ENCODE assay signal across 1 cellular context in genomic region chr7:873367-874002, GRCh38.
A peak's percentile ranks its signal among the peaks of the same experiment; 100 is the strongest.
TF ChIP-seq lines count a peak whose summit lies in the region.

No MANE protein-coding gene starts in this region.

TF ChIP-seq in HepG2, 621 proteins besides CTCF, POLR2A, EP300 and RAD21 (continued from another document and continues in another):
- TF ChIP-seq ZBTB4 (CRISPR knock-in tag; IDR thresholded peaks at IDR 0.05; ENCODE audit: borderline replicate concordance) = peak; percentile 59; the same call in 1 of the 2 replicates
- TF ChIP-seq EZH2 (conservative IDR thresholded peaks at IDR 0.05; ENCODE audit: low read depth, low read length) = no peak
- no peak for TF ChIP-seq POLR2AphosphoS2 (IDR thresholded peaks at IDR 0.05; ENCODE audit: low read depth, low read length)
- TF ChIP-seq HNRNPK (IDR thresholded peaks at IDR 0.05; ENCODE audit: low read depth, low read length, poor library complexity, severe bottlenecking) = no peak
- TF ChIP-seq FOXO4 (CRISPR knock-in tag; conservative IDR thresholded peaks at IDR 0.05) = no peak
- peak; percentile 98 for TF ChIP-seq MLX (CRISPR knock-in tag; IDR thresholded peaks at IDR 0.05)
- TF ChIP-seq SATB2 (CRISPR knock-in tag; IDR thresholded peaks at IDR 0.05) = peak; percentile 96
- TF ChIP-seq ZNF574 (CRISPR knock-in tag; IDR thresholded peaks at IDR 0.05) = peak; percentile 82
- peak; percentile 67; the same call in 1 of the 2 replicates for TF ChIP-seq PHF20 (CRISPR knock-in tag; IDR thresholded peaks at IDR 0.05)
- no peak for TF ChIP-seq TOE1 (CRISPR knock-in tag; IDR thresholded peaks at IDR 0.05)
- peak; percentile 59; the same call in 1 of the 2 replicates for TF ChIP-seq AHDC1 (CRISPR knock-in tag; IDR thresholded peaks at IDR 0.05; ENCODE audit: borderline replicate concordance)
- TF ChIP-seq THAP8 (CRISPR knock-in tag; IDR thresholded peaks at IDR 0.05; ENCODE audit: borderline replicate concordance) = no peak
- no peak for TF ChIP-seq ZNF570 (CRISPR knock-in tag; IDR thresholded peaks at IDR 0.05; ENCODE audit: borderline replicate concordance)
- TF ChIP-seq DMTF1 (CRISPR knock-in tag; IDR thresholded peaks at IDR 0.05) = no peak
- TF ChIP-seq NFE2 (CRISPR knock-in tag; IDR thresholded peaks at IDR 0.05) = no peak
- TF ChIP-seq ZFYVE20 (CRISPR knock-in tag; IDR thresholded peaks at IDR 0.05; ENCODE audit: borderline replicate concordance, low read depth) = no peak
- TF ChIP-seq TFAP4 (IDR thresholded peaks at IDR 0.05; ENCODE audit: borderline replicate concordance, low read depth) = no peak; the same call in 1 of the 2 replicates
- TF ChIP-seq NR2C2 (CRISPR knock-in tag; IDR thresholded peaks at IDR 0.05; ENCODE audit: borderline replicate concordance) = peak; percentile 58
- TF ChIP-seq ZNF44 (CRISPR knock-in tag; IDR thresholded peaks at IDR 0.05) = peak; percentile 89; the same call in 1 of the 2 replicates
- no peak for TF ChIP-seq RFX3 (CRISPR knock-in tag; IDR thresholded peaks at IDR 0.05)
- peak; percentile 98 for TF ChIP-seq ZNF878 (CRISPR knock-in tag; IDR thresholded peaks at IDR 0.05)
- no peak for TF ChIP-seq HNRNPLL (IDR thresholded peaks at IDR 0.05; ENCODE audit: low read depth, low read length, poor library complexity, severe bottlenecking)
- peak; percentile 58; the same call in 1 of the 2 replicates for TF ChIP-seq ZNF879 (CRISPR knock-in tag; IDR thresholded peaks at IDR 0.05)
- TF ChIP-seq ZNF282 (IDR thresholded peaks at IDR 0.05; ENCODE audit: partially characterized antibody) = no peak
- TF ChIP-seq HBP1 (CRISPR knock-in tag; IDR thresholded peaks at IDR 0.05; ENCODE audit: low read depth) = peak; percentile 86; the same call in 1 of the 2 replicates
- no peak for TF ChIP-seq TCF7 (IDR thresholded peaks at IDR 0.05; ENCODE audit: low read depth)
- TF ChIP-seq PHF21A (CRISPR knock-in tag; IDR thresholded peaks at IDR 0.05) = 0 out of 2 replicates have a peak, but pooled peaks have one; percentile 33
- no peak for TF ChIP-seq ZBTB39 (CRISPR knock-in tag; IDR thresholded peaks at IDR 0.05)
- peak; percentile 73; the same call in 1 of the 2 replicates for TF ChIP-seq IRF2 (CRISPR knock-in tag; IDR thresholded peaks at IDR 0.05)
- peak; percentile 90 for TF ChIP-seq ZNF136 (CRISPR knock-in tag; IDR thresholded peaks at IDR 0.05; ENCODE audit: low read depth)
